In genomic region chr4:183172881-183173280, GRCh38 we compare ENCODE assay signal across 21 cellular contexts.
"Had no signal": no experiment of that assay in that cellular context is flagged by ENCODE, and none has a peak within 500 bp of the region (broad histone marks: within the 10 kb centered on the region; RNA-seq: fewer than 3 reads in every experiment).

No MANE protein-coding gene starts in this region.

- H3K4me1 Mint-ChIP-seq: activated CD4-positive, alpha-beta T cell treated with anti-CD3 and anti-CD28 coated beads, Interleukin-2, amount 10 ng/mL, durations not matched to agents 24 days and 14 days; central memory CD8-positive, alpha-beta T cell; T-cell had no signal

- H3K4me3 Mint-ChIP-seq: activated CD4-positive, alpha-beta T cell treated with anti-CD3 and anti-CD28 coated beads, Interleukin-2, amount 10 ng/mL, durations not matched to agents 24 days and 14 days; activated CD8-positive, alpha-beta T cell treated with anti-CD3 and anti-CD28 coated beads for 36 hours; activated naive CD4-positive, alpha-beta T cell treated with anti-CD3 and anti-CD28 coated beads for 36 hours; activated T-cell treated with anti-CD3 and anti-CD28 coated beads, Interleukin-2, amount 50 U/mL, for 24 hours; central memory CD8-positive, alpha-beta T cell; naive thymus-derived CD4-positive, alpha-beta T cell; T-cell had no signal

- H3K27ac ChIP-seq: coronary artery, neutrophil, tibial nerve had no signal

- DNase-seq: activated CD4-positive, alpha-beta T cell treated with anti-CD3 and anti-CD28 coated beads, Interleukin-2, amount 10 ng/mL, durations not matched to agents 24 days and 14 days; activated CD8-positive, alpha-beta T cell treated with anti-CD3 and anti-CD28 coated beads for 36 hours; activated naive CD4-positive, alpha-beta T cell treated with anti-CD3 and anti-CD28 coated beads for 36 hours; activated T-cell treated with anti-CD3 and anti-CD28 coated beads, Interleukin-2, amount 50 U/mL, for 24 hours; anterior cingulate cortex; erythroblast; heart left ventricle; left ventricle myocardium superior; naive thymus-derived CD4-positive, alpha-beta T cell; retina; stimulated activated CD4-positive, alpha-beta T cell treated with anti-CD3 and anti-CD28 coated beads, Interleukin-2, amount 100 ng/mL, for 24 hours; stimulated activated naive CD8-positive, alpha-beta T cell treated with anti-CD3 and anti-CD28 coated beads, Interleukin-15, Interleukin-2, amounts not matched to agents 100 U/mL and 50 U/mL, for 24 hours; substantia nigra; T-cell had no signal

- H3K27me3 ChIP-seq: heart left ventricle, neutrophil, tibial nerve had no signal

- FAIRE-seq: endometrium, frontal cortex, urothelium cell line had no signal

- H3K9me3 Mint-ChIP-seq: activated CD4-positive, alpha-beta T cell treated with anti-CD3 and anti-CD28 coated beads, Interleukin-2, amount 10 ng/mL, durations not matched to agents 24 days and 14 days; activated CD8-positive, alpha-beta T cell treated with anti-CD3 and anti-CD28 coated beads for 36 hours; activated naive CD4-positive, alpha-beta T cell treated with anti-CD3 and anti-CD28 coated beads for 36 hours; activated T-cell treated with anti-CD3 and anti-CD28 coated beads, Interleukin-2, amount 50 U/mL, for 24 hours; central memory CD8-positive, alpha-beta T cell; naive thymus-derived CD4-positive, alpha-beta T cell; T-cell had no signal

- H3K27ac Mint-ChIP-seq: activated CD4-positive, alpha-beta T cell treated with anti-CD3 and anti-CD28 coated beads, Interleukin-2, amount 10 ng/mL, durations not matched to agents 24 days and 14 days; activated CD8-positive, alpha-beta T cell treated with anti-CD3 and anti-CD28 coated beads for 36 hours; activated naive CD4-positive, alpha-beta T cell treated with anti-CD3 and anti-CD28 coated beads for 36 hours; activated T-cell treated with anti-CD3 and anti-CD28 coated beads, Interleukin-2, amount 50 U/mL, for 24 hours; naive thymus-derived CD4-positive, alpha-beta T cell; T-cell had no signal

- H3K36me3 Mint-ChIP-seq: T-cell had no signal

- H3K4me3 ChIP-seq: tibial nerve had no signal

- H3K9me3 ChIP-seq: heart left ventricle, neutrophil, tibial nerve had no signal

- H3K36me3 ChIP-seq: heart left ventricle, neutrophil, tibial nerve had no signal

- H3K27me3 Mint-ChIP-seq: T-cell had no signal
